ENCODE assay signal across 1 cellular context in genomic region chr10:49288341-49289065, GRCh38.
TF ChIP-seq lines count a peak whose summit lies in the region.

No MANE protein-coding gene starts in this region.

TF ChIP-seq in GM23338, 12 proteins besides CTCF, POLR2A, EP300 and RAD21 (continued from another document):
- TF ChIP-seq ZNF462 (CRISPR knock-in tag; IDR thresholded peaks at IDR 0.05) (no peak), CREB1 (CRISPR knock-in tag; IDR thresholded peaks at IDR 0.05; ENCODE audit: low read depth) (no peak), ZNF114 (CRISPR knock-in tag; IDR thresholded peaks at IDR 0.05) (no peak), ETS1 (IDR thresholded peaks at IDR 0.05) (no peak), POLR2AphosphoS5 (IDR thresholded peaks at IDR 0.05; ENCODE audit: low read depth) (no peak), REST (IDR thresholded peaks at IDR 0.05; ENCODE audit: unreplicated experiment) (no peak), ZNF331 (CRISPR knock-in tag; IDR thresholded peaks at IDR 0.05; ENCODE audit: low read depth) (no peak), EZH2phosphoT487 (IDR thresholded peaks at IDR 0.05; ENCODE audit: unreplicated experiment) (no peak), NANOG (IDR thresholded peaks at IDR 0.05; ENCODE audit: borderline replicate concordance) (no peak)
